In the genomic region with DNA sequence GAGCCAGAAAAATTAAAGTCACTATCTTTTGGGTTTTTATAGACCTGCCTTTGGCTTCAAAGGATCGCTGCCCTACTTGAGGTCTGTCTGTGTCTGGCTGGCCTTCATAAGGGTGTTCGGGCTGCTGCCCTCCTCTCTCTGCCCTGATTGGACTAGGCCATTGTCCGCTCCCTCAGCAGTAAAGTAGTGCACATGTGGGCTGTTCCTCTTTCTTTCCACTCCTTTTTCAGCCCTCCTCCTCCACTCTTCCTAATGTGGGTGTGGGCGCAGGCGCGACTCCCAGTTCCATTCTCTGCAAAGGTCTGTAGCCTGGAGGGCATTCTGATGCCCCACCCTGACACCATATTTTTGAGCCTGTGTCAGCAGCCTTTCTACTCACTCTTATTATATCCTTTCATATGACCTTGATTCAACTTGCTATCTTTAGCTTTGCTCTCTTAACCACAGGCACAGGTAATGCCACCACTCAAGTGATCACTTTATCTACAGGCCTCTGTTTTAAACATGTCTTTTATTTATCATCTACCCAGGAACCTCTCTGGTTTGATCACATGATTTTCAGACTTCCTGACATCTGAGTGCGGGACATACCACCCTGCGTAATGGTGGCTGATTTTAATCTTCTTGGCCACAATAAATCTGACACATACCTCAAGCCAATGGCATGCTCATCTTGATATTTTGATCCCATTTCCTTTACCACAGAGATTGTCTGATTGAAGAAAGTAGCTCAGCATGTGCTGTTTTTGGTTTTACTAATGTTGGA, we compare ENCODE assay signal across 8 cellular contexts.
DNase-seq lines count a peak whose midpoint lies in the region; FAIRE-seq and TF ChIP-seq lines count a peak whose summit lies in the region.
"Had no signal": no experiment of that assay in that cellular context is flagged by ENCODE, and none has a peak within 500 bp of the region (broad histone marks: within the 10 kb centered on the region; RNA-seq: fewer than 3 reads in every experiment).

No MANE protein-coding gene starts in this region.

- no peak overlapping the region for H3K27ac ChIP-seq in testis
- H3K27ac ChIP-seq: WERI-Rb-1 had no signal

- H3K4me1 ChIP-seq in testis = peaks cover 19% of the 10 kb centered on the region

- no peaks in the 10 kb centered on the region for H3K36me3 ChIP-seq in testis (ENCODE audit: low read depth, missing control alignments)
- H3K36me3 ChIP-seq: WERI-Rb-1 had no signal

- in situ Hi-C loops in ACHN (cut with HindIII; ENCODE audit: low pct_ligation_motif_present, low pct_unique_long_range_greater_than_20kb, low sequenced_read_pairs) = no loop called here

- H3K27me3 ChIP-seq in testis = no peaks in the 10 kb centered on the region

- DNase-seq in H54 (ENCODE audit: insufficient read length, low spot score) = no peak
- DNase-seq in T-helper 22 cell (ENCODE audit: low read depth) = peak; percentile 57
- peak; percentile 56 for DNase-seq in fibroblast of the aortic adventitia (ENCODE audit: low read depth)
- peak; percentile 15 for DNase-seq in stimulated activated CD8-positive, alpha-beta memory T cell treated with anti-CD3 and anti-CD28 coated beads, Interleukin-12 subunit alpha, Interleukin-12 subunit beta, amount 100 ng/mL, for 1 hour (ENCODE audit: low read depth)
- DNase-seq in ACHN = no peak
- no peak for DNase-seq in testis
- no peak for DNase-seq in NCI-H1436 (lab: John Stamatoyannopoulos, UW)
- DNase-seq: WERI-Rb-1 had no signal

- TF ChIP-seq POLR2A in H54 (IDR thresholded peaks at IDR 0.05; ENCODE audit: low read depth, low read length) (no peak), testis (IDR thresholded peaks at IDR 0.05) (no peak)

- H3K4me3 ChIP-seq in fibroblast of the aortic adventitia (ENCODE audit: low read depth, low read length) (no peak overlapping the region), testis (no peak overlapping the region)

- intact Hi-C loops in testis (cut with DNase I; ENCODE audit: low total_unique reads) = no loop called here

- TF ChIP-seq CTCF in fibroblast of the aortic adventitia (IDR thresholded peaks at IDR 0.05; ENCODE audit: insufficient read depth, low read length) (no peak), testis (IDR thresholded peaks at IDR 0.05) (no peak)

- WGBS in testis, 2 donors = 88 to 93% methylated on average over 8 of the region's 8 CpGs

- no peaks in the 10 kb centered on the region for H3K9me3 ChIP-seq in testis

- FAIRE-seq in H54 (lab: Jason Lieb, UNC) = peak; percentile 36

Comparison
In these comparisons a context has a peak if more than half of its experiments do, and no peak if none do; other contexts are left out.
1. DNase-seq: peak in T-helper 22 cell (single experiment), fibroblast of the aortic adventitia (single experiment) and stimulated activated CD8-positive, alpha-beta memory T cell treated with anti-CD3 and anti-CD28 coated beads, Interleukin-12 subunit alpha, Interleukin-12 subunit beta, amount 100 ng/mL, for 1 hour (single experiment); none in H54 (single experiment), ACHN (single experiment), testis (single experiment) and NCI-H1436 (single experiment).